ENCODE assay signal across 8 cellular contexts in the genomic region with DNA sequence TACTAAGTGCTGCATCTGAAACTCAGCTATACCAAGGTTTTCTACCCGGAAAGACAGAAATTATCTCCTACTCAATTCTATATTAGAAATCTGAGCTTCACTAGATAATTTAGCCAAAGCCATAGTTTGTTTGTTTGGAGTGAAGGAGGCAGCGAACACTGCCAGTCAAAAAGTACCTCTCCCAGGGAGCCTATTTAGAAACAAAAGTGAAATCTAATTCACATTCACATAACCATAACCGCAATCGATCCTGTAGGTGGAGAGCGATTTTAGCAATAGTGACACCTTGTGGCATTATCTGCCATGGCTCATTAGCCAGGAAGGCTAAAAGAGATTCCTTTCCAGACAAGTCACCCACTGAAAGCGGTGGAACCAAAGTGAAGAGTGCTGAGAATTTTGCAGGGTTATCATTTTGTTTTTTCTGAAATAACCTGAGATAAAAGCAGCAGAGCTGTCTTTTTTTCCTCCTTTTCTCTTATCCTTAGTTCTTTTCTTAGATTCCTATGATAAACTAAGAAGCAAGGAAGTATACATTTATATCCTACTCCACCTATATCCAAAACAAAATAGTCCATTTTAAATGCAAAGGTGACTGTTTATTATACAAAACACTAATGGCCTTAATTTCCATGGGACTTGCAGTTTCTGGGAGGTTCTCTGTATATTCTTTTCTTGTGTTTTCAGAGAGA.
DNase-seq lines count a peak whose midpoint lies in the region; ATAC-seq and TF ChIP-seq lines count a peak whose summit lies in the region.

No MANE protein-coding gene starts in this region.

- H3K4me2 ChIP-seq in parathyroid adenoma (ENCODE audit: low read length): peak overlapping the region; percentile 34

- H3K4me1 ChIP-seq in parathyroid adenoma: no peaks in the 10 kb centered on the region

- DNase-seq in EL (peak; percentile 80), HPDE6-E6E7 (ENCODE audit: extremely low spot score) (peak; percentile 71), NOMO-1 (lab: John Stamatoyannopoulos, UW; ENCODE audit: unreplicated experiment in 2 of 2) (peak; percentile 84 to 98), activated T-helper 1 cell treated with Interleukin-2 at 50 U/mL for 16 hours (ENCODE audit: low read depth) (peak; percentile 1), germinal center (ENCODE audit: low spot score) (peak; percentile 64), omental fat pad (ENCODE audit: low spot score) (no peak)

- peak overlapping the region; percentile 29 for H3K4me3 ChIP-seq in parathyroid adenoma (ENCODE audit: low read depth, low read length)

- H3K27ac ChIP-seq in parathyroid adenoma: no peak overlapping the region

- TF ChIP-seq CTCF in parathyroid adenoma (IDR thresholded peaks at IDR 0.05) (peak; percentile 60), omental fat pad (IDR thresholded peaks at IDR 0.05) (peak in 1 of 3 donors; percentile 30)

- H3K79me2 ChIP-seq in parathyroid adenoma: no peaks in the 10 kb centered on the region

- ATAC-seq in GM21423 (IDR thresholded peaks at IDR 0.05; ENCODE audit: unreplicated experiment): peak; percentile 94
- ATAC-seq in omental fat pad (ENCODE audit: low FRiP score): no peak

- H3K9me3 ChIP-seq in parathyroid adenoma (ENCODE audit: control insufficient read depth, low read length): no peaks in the 10 kb centered on the region

- no peaks in the 10 kb centered on the region for H3K27me3 ChIP-seq in parathyroid adenoma (ENCODE audit: control insufficient read depth, insufficient read depth, low read length)

- no peaks in the 10 kb centered on the region for H3K36me3 ChIP-seq in parathyroid adenoma (ENCODE audit: control insufficient read depth, insufficient read depth, low read length)

- peak overlapping the region; percentile 70 for H2AFZ ChIP-seq in parathyroid adenoma

- H3K9ac ChIP-seq in parathyroid adenoma: no peak overlapping the region
